Comparison of ENCODE assay signal across 16 cellular contexts in genomic region chr15:37682304-37682703, GRCh38.
DNase-seq lines count a peak whose midpoint lies in the region; ATAC-seq, FAIRE-seq and TF ChIP-seq lines count a peak whose summit lies in the region.
"Had no signal": no experiment of that assay in that cellular context is flagged by ENCODE, and none has a peak within 500 bp of the region (broad histone marks: within the 10 kb centered on the region; RNA-seq: fewer than 3 reads in every experiment).

No MANE protein-coding gene starts in this region.

- ATAC-seq in HG02759 (IDR thresholded peaks at IDR 0.05; ENCODE audit: unreplicated experiment): no peak
- ATAC-seq: left cardiac atrium had no signal

- no peaks in the 10 kb centered on the region for H3K36me3 Mint-ChIP-seq in activated naive CD4-positive, alpha-beta T cell treated with anti-CD3 and anti-CD28 coated beads, Interleukin-2, amount 10 ng/mL, durations not matched to agents 7 days and 5 days
- H3K36me3 Mint-ChIP-seq: activated naive CD8-positive, alpha-beta T cell had no signal

- CTCF ChIA-PET in BJ (lab: Yijun Ruan, JAX): no interaction called here
- CTCF ChIA-PET in activated naive CD4-positive, alpha-beta T cell treated with anti-CD3 and anti-CD28 coated beads, Interleukin-2, amount 10 ng/mL, durations not matched to agents 7 days and 5 days (lab: Charles Lee): no interaction called here

- H3K27me3 ChIP-seq in BJ (ENCODE audit: control insufficient read depth, insufficient read depth, low read length) (no peaks in the 10 kb centered on the region), keratinocyte (ENCODE audit: control insufficient read depth, extremely low read depth, insufficient read depth, low read length) (no peaks in the 10 kb centered on the region)
- H3K27me3 ChIP-seq: pancreas, SJCRH30, tibial artery had no signal

- no peak overlapping the region for H3K4me3 ChIP-seq in BJ (ENCODE audit: low read depth, low read length)
- no peak overlapping the region for H3K4me3 ChIP-seq in astrocyte of the cerebellum (ENCODE audit: low read depth, low read length)
- no peak overlapping the region for H3K4me3 ChIP-seq in keratinocyte (ENCODE audit: control insufficient read depth in 2 of 3, extremely low read depth in 1 of 3, insufficient read depth in 2 of 3, low read depth in 1 of 3, low read length in 3 of 3)
- H3K4me3 ChIP-seq: pancreas, SJCRH30, tibial artery had no signal

- H4K20me1 ChIP-seq in keratinocyte (ENCODE audit: control insufficient read depth, extremely low read depth, insufficient read depth, low read length): no peaks in the 10 kb centered on the region

- no peak overlapping the region for H3K4me2 ChIP-seq in keratinocyte (ENCODE audit: control insufficient read depth, extremely low read depth, insufficient read depth, low read depth, low read length)

- H3K9me3 Mint-ChIP-seq in activated naive CD4-positive, alpha-beta T cell treated with anti-CD3 and anti-CD28 coated beads, Interleukin-2, amount 10 ng/mL, durations not matched to agents 7 days and 5 days: no peaks in the 10 kb centered on the region
- H3K9me3 Mint-ChIP-seq: activated CD4-positive, alpha-beta memory T cell treated with anti-CD3 and anti-CD28 coated beads, Interleukin-2, amount 10 ng/mL, durations not matched to agents 7 days and 5 days had no signal

- H3K4me1 ChIP-seq in keratinocyte (ENCODE audit: control insufficient read depth, extremely low read depth, insufficient read depth, low read length): no peaks in the 10 kb centered on the region
- H3K4me1 ChIP-seq: pancreas, SJCRH30 had no signal

- H3K4me3 Mint-ChIP-seq in activated naive CD4-positive, alpha-beta T cell treated with anti-CD3 and anti-CD28 coated beads, Interleukin-2, amount 10 ng/mL, durations not matched to agents 7 days and 5 days: no peak overlapping the region
- H3K4me3 Mint-ChIP-seq: activated CD4-positive, alpha-beta memory T cell treated with anti-CD3 and anti-CD28 coated beads, Interleukin-2, amount 10 ng/mL, durations not matched to agents 7 days and 5 days; activated naive CD8-positive, alpha-beta T cell had no signal

- H3K27ac ChIP-seq in keratinocyte (ENCODE audit: control insufficient read depth, insufficient read depth, low read length): no peak overlapping the region
- H3K27ac ChIP-seq: pancreas, SJCRH30, tibial artery had no signal

- no peak for FAIRE-seq in keratinocyte (lab: Jason Lieb, UNC)
- FAIRE-seq: pancreas had no signal

- no peak overlapping the region for H3K9ac ChIP-seq in keratinocyte (ENCODE audit: control insufficient read depth, extremely low read depth, insufficient read depth, low read length)

- dilution Hi-C loops in keratinocyte (cut with MboI; ENCODE audit: extremely low pct_ligation_motif_present, low sequenced_read_pairs): no loop called here

- H3K4me1 Mint-ChIP-seq in activated naive CD4-positive, alpha-beta T cell treated with anti-CD3 and anti-CD28 coated beads, Interleukin-2, amount 10 ng/mL, durations not matched to agents 7 days and 5 days: no peaks in the 10 kb centered on the region
- H3K4me1 Mint-ChIP-seq: activated CD4-positive, alpha-beta memory T cell treated with anti-CD3 and anti-CD28 coated beads, Interleukin-2, amount 10 ng/mL, durations not matched to agents 7 days and 5 days had no signal

- no peaks in the 10 kb centered on the region for H3K79me2 ChIP-seq in keratinocyte (ENCODE audit: control insufficient read depth, insufficient read depth, low read length)

- no peaks in the 10 kb centered on the region for H3K9me3 ChIP-seq in keratinocyte (ENCODE audit: control insufficient read depth, low read depth, low read length)
- H3K9me3 ChIP-seq: pancreas, SJCRH30, tibial artery had no signal

- H3K9me1 ChIP-seq in keratinocyte (ENCODE audit: control insufficient read depth, extremely low read depth, insufficient read depth, low read length): no peaks in the 10 kb centered on the region

- POLR2A ChIA-PET in BJ (lab: Charles Lee): no interaction called here

- no peaks in the 10 kb centered on the region for H3K36me3 ChIP-seq in BJ (ENCODE audit: control insufficient read depth, insufficient read depth, low read length)
- H3K36me3 ChIP-seq in keratinocyte (ENCODE audit: control insufficient read depth in 2 of 2, extremely low read depth in 1 of 2, insufficient read depth in 2 of 2, low read length in 2 of 2): no peaks in the 10 kb centered on the region
- H3K36me3 ChIP-seq: pancreas, SJCRH30, tibial artery had no signal

- H3K27me3 Mint-ChIP-seq in activated naive CD4-positive, alpha-beta T cell treated with anti-CD3 and anti-CD28 coated beads, Interleukin-2, amount 10 ng/mL, durations not matched to agents 7 days and 5 days: no peaks in the 10 kb centered on the region
- H3K27me3 Mint-ChIP-seq: activated CD4-positive, alpha-beta memory T cell treated with anti-CD3 and anti-CD28 coated beads, Interleukin-2, amount 10 ng/mL, durations not matched to agents 7 days and 5 days had no signal

- TF ChIP-seq CTCF in BJ (IDR thresholded peaks at IDR 0.05; ENCODE audit: insufficient read depth, low read depth, low read length): 0 out of 2 replicates have a peak, but pooled peaks have one; percentile 15
- peak; percentile 17 for TF ChIP-seq CTCF in astrocyte of the cerebellum (IDR thresholded peaks at IDR 0.05; ENCODE audit: low read depth, low read length, missing control alignments)
- TF ChIP-seq CTCF in keratinocyte (optimal IDR thresholded peaks at IDR 0.05 in 1 of 3, IDR thresholded peaks at IDR 0.05 in 1 of 3, conservative IDR thresholded peaks at IDR 0.05 in 1 of 3; ENCODE audit: extremely low read depth in 1 of 3, insufficient read depth in 2 of 3, low read length in 3 of 3): peak; percentile 28 to 51 (median 48)

- H2AFZ ChIP-seq in keratinocyte (ENCODE audit: control insufficient read depth, low read length): no peak overlapping the region

- H3K27ac Mint-ChIP-seq in activated naive CD4-positive, alpha-beta T cell treated with anti-CD3 and anti-CD28 coated beads, Interleukin-2, amount 10 ng/mL, durations not matched to agents 7 days and 5 days: no peak overlapping the region
- H3K27ac Mint-ChIP-seq: activated CD4-positive, alpha-beta memory T cell treated with anti-CD3 and anti-CD28 coated beads, Interleukin-2, amount 10 ng/mL, durations not matched to agents 7 days and 5 days; activated naive CD8-positive, alpha-beta T cell had no signal

- DNase-seq in BJ (ENCODE audit: low read depth) (no peak), HS-27A (ENCODE audit: low read depth) (peak; percentile 23), astrocyte of the cerebellum (ENCODE audit: low read depth) (no peak), keratinocyte (ENCODE audit: low read depth, low spot score) (no peak), NCI-H1694 (lab: John Stamatoyannopoulos, UW) (no peak), SHP77 (lab: John Stamatoyannopoulos, UW) (no peak)
- no peak for DNase-seq in activated naive CD4-positive, alpha-beta T cell treated with anti-CD3 and anti-CD28 coated beads, Interleukin-2, amount 10 ng/mL, durations not matched to agents 7 days and 5 days
- DNase-seq: activated CD4-positive, alpha-beta memory T cell treated with anti-CD3 and anti-CD28 coated beads, Interleukin-2, amount 10 ng/mL, durations not matched to agents 7 days and 5 days; DMS79; left cardiac atrium; NCI-H1694 treated with DMSO at 0.1 percent for 48 hours; pancreas; tibial artery had no signal

- in situ Hi-C loops in astrocyte of the cerebellum (cut with HindIII; ENCODE audit: low sequenced_read_pairs): no loop called here
